Comparison of ENCODE assay signal across 13 cellular contexts in the genomic region with DNA sequence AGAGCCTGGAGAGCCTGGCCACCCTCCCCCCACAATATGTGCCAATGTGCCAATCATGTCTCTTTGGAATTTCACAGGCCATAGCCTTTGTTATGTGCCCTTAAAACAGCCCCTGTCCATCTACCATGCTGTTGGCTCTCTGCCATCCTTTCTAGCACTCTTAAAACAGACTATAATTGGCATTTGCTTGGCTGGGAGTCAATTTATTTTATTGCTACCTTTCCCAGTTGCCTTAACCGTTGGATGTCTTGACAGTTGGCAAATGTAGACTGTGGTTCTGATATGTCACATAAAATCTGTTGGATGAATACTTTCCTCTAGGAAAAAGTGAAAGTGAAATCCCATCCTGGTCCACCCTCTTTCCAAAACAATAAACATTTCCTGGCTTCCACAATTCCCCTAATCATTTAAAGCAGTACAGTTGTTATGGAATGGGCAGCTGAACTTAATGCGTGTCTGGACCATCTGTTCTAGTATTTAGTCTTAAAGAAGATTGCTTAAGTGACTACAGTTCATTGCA.
DNase-seq lines count a peak whose midpoint lies in the region; ATAC-seq and TF ChIP-seq lines count a peak whose summit lies in the region.
"Had no signal": no experiment of that assay in that cellular context is flagged by ENCODE, and none has a peak within 500 bp of the region (broad histone marks: within the 10 kb centered on the region; RNA-seq: fewer than 3 reads in every experiment).

No MANE protein-coding gene starts in this region.

- ATAC-seq in GM23338: no peak
- ATAC-seq: foreskin keratinocyte had no signal

- H3K27ac Mint-ChIP-seq in GM23338: no peak overlapping the region
- H3K27ac Mint-ChIP-seq: activated B cell treated with CpG ODN at 0.5 μM for 24 hours had no signal

- no peak for TF ChIP-seq POLR2A in spleen (IDR thresholded peaks at IDR 0.05)

- no peak overlapping the region for H2AFZ ChIP-seq in GM23338

- no peaks in the 10 kb centered on the region for H3K9me3 Mint-ChIP-seq in GM23338
- H3K9me3 Mint-ChIP-seq: activated B cell treated with CpG ODN at 0.5 μM for 24 hours had no signal

- H3K36me3 ChIP-seq in skeletal muscle satellite cell (ENCODE audit: insufficient read depth, low read length) (no peaks in the 10 kb centered on the region), spleen (no peaks in the 10 kb centered on the region), GM23338 (ENCODE audit: insufficient read depth) (no peaks in the 10 kb centered on the region)
- H3K36me3 ChIP-seq: tibial artery had no signal

- no peaks in the 10 kb centered on the region for H3K27me3 ChIP-seq in skeletal muscle satellite cell (ENCODE audit: control insufficient read depth, insufficient read depth, low read length)
- no peaks in the 10 kb centered on the region for H3K27me3 ChIP-seq in spleen (replicated peaks in 1 of 7)
- H3K27me3 ChIP-seq in GM23338 (ENCODE audit: insufficient read depth): no peaks in the 10 kb centered on the region
- H3K27me3 ChIP-seq: foreskin keratinocyte, tibial artery had no signal

- H3K36me3 Mint-ChIP-seq in GM23338 (ENCODE audit: low read depth): no peaks in the 10 kb centered on the region

- no peak overlapping the region for H3K4me3 ChIP-seq in skeletal muscle satellite cell (ENCODE audit: low read length)
- peak overlapping the region in 1 of 8 donors; percentile 30 for H3K4me3 ChIP-seq in spleen
- H3K4me3 ChIP-seq in GM23338: no peak overlapping the region
- H3K4me3 ChIP-seq: tibial artery had no signal

- TF ChIP-seq CTCF in spleen (IDR thresholded peaks at IDR 0.05 in 8 of 11, conservative IDR thresholded peaks at IDR 0.05 in 3 of 11) (no peak), GM23338 (conservative IDR thresholded peaks at IDR 0.05; ENCODE audit: low read depth in 2 of 2) (no peak)

- H3K27ac ChIP-seq in spleen (peak overlapping the region in 2 of 8 donors; percentile 6 to 19), GM23338 (ENCODE audit: low read depth) (no peak overlapping the region)
- H3K27ac ChIP-seq: 22Rv1, foreskin keratinocyte, tibial artery had no signal

- H3K4me1 ChIP-seq in skeletal muscle satellite cell (ENCODE audit: control insufficient read depth, insufficient read depth, low read length) (no peaks in the 10 kb centered on the region), spleen (no peaks in the 10 kb centered on the region), GM23338 (ENCODE audit: insufficient read depth) (no peaks in the 10 kb centered on the region)
- H3K4me1 ChIP-seq: foreskin keratinocyte, tibial artery had no signal

- no peaks in the 10 kb centered on the region for H3F3A ChIP-seq in GM23338 (replicated peaks; ENCODE audit: low read depth)

- H3K4me2 ChIP-seq in skeletal muscle satellite cell (ENCODE audit: low read length): peak overlapping the region; percentile 35
- H3K4me2 ChIP-seq in GM23338: no peak overlapping the region

- H3K9ac ChIP-seq in skeletal muscle satellite cell (ENCODE audit: low read depth, low read length): no peak overlapping the region

- H3K4me1 Mint-ChIP-seq in GM23338: no peaks in the 10 kb centered on the region
- H3K4me1 Mint-ChIP-seq: activated B cell treated with CpG ODN at 0.5 μM for 24 hours had no signal

- H3K9me3 ChIP-seq in skeletal muscle satellite cell (replicated peaks; ENCODE audit: low read length) (no peaks in the 10 kb centered on the region), spleen (no peaks in the 10 kb centered on the region)
- H3K9me3 ChIP-seq: tibial artery had no signal

- DNase-seq in DMS53 (lab: John Stamatoyannopoulos, UW) (peak; percentile 30), DMS53 treated with DMSO at 0.1 percent for 48 hours (lab: John Stamatoyannopoulos, UW; ENCODE audit: unreplicated experiment) (no peak), NCI-H2171 treated with DMSO at 0.1 percent for 48 hours (lab: John Stamatoyannopoulos, UW) (peak; percentile 95), dermis blood vessel endothelial cell (peak; percentile 47), spleen (no peak), NOMO-1 (lab: John Stamatoyannopoulos, UW; ENCODE audit: unreplicated experiment in 2 of 2) (no peak), GM23338 (ENCODE audit: low spot score) (no peak)
- DNase-seq: activated B cell treated with CpG ODN at 0.5 μM for 24 hours, foreskin keratinocyte, posterior cingulate gyrus, tibial artery had no signal

- no peak overlapping the region for H3K4me3 Mint-ChIP-seq in GM23338
- H3K4me3 Mint-ChIP-seq: activated B cell treated with CpG ODN at 0.5 μM for 24 hours had no signal

- intact Hi-C loops in spleen (cut with DNase I; ENCODE audit: low total_unique reads): no loop called here

- no peaks in the 10 kb centered on the region for H3K79me2 ChIP-seq in GM23338 (replicated peaks; ENCODE audit: insufficient read depth)

- H3K27me3 Mint-ChIP-seq in GM23338 (ENCODE audit: insufficient read depth, low read depth, poor library complexity): no peaks in the 10 kb centered on the region
- H3K27me3 Mint-ChIP-seq: activated B cell treated with CpG ODN at 0.5 μM for 24 hours had no signal

- no peaks in the 10 kb centered on the region for H3K9me2 ChIP-seq in GM23338 (ENCODE audit: insufficient read depth)

- 39 to 59% (median 57%) methylated on average over 2 of the region's 2 CpGs for WGBS in spleen, 5 donors

- no peaks in the 10 kb centered on the region for H4K20me1 ChIP-seq in GM23338 (replicated peaks; ENCODE audit: insufficient read depth)

TF ChIP-seq in GM23338, 12 proteins besides CTCF, POLR2A, EP300 and RAD21 (continues in another document):
- TF ChIP-seq ZNF114 (CRISPR knock-in tag; IDR thresholded peaks at IDR 0.05): no peak
- TF ChIP-seq POLR2AphosphoS5 (IDR thresholded peaks at IDR 0.05; ENCODE audit: low read depth): no peak
- TF ChIP-seq STAT1 (IDR thresholded peaks at IDR 0.05; ENCODE audit: unreplicated experiment): no peak
- TF ChIP-seq, protein P1, sequence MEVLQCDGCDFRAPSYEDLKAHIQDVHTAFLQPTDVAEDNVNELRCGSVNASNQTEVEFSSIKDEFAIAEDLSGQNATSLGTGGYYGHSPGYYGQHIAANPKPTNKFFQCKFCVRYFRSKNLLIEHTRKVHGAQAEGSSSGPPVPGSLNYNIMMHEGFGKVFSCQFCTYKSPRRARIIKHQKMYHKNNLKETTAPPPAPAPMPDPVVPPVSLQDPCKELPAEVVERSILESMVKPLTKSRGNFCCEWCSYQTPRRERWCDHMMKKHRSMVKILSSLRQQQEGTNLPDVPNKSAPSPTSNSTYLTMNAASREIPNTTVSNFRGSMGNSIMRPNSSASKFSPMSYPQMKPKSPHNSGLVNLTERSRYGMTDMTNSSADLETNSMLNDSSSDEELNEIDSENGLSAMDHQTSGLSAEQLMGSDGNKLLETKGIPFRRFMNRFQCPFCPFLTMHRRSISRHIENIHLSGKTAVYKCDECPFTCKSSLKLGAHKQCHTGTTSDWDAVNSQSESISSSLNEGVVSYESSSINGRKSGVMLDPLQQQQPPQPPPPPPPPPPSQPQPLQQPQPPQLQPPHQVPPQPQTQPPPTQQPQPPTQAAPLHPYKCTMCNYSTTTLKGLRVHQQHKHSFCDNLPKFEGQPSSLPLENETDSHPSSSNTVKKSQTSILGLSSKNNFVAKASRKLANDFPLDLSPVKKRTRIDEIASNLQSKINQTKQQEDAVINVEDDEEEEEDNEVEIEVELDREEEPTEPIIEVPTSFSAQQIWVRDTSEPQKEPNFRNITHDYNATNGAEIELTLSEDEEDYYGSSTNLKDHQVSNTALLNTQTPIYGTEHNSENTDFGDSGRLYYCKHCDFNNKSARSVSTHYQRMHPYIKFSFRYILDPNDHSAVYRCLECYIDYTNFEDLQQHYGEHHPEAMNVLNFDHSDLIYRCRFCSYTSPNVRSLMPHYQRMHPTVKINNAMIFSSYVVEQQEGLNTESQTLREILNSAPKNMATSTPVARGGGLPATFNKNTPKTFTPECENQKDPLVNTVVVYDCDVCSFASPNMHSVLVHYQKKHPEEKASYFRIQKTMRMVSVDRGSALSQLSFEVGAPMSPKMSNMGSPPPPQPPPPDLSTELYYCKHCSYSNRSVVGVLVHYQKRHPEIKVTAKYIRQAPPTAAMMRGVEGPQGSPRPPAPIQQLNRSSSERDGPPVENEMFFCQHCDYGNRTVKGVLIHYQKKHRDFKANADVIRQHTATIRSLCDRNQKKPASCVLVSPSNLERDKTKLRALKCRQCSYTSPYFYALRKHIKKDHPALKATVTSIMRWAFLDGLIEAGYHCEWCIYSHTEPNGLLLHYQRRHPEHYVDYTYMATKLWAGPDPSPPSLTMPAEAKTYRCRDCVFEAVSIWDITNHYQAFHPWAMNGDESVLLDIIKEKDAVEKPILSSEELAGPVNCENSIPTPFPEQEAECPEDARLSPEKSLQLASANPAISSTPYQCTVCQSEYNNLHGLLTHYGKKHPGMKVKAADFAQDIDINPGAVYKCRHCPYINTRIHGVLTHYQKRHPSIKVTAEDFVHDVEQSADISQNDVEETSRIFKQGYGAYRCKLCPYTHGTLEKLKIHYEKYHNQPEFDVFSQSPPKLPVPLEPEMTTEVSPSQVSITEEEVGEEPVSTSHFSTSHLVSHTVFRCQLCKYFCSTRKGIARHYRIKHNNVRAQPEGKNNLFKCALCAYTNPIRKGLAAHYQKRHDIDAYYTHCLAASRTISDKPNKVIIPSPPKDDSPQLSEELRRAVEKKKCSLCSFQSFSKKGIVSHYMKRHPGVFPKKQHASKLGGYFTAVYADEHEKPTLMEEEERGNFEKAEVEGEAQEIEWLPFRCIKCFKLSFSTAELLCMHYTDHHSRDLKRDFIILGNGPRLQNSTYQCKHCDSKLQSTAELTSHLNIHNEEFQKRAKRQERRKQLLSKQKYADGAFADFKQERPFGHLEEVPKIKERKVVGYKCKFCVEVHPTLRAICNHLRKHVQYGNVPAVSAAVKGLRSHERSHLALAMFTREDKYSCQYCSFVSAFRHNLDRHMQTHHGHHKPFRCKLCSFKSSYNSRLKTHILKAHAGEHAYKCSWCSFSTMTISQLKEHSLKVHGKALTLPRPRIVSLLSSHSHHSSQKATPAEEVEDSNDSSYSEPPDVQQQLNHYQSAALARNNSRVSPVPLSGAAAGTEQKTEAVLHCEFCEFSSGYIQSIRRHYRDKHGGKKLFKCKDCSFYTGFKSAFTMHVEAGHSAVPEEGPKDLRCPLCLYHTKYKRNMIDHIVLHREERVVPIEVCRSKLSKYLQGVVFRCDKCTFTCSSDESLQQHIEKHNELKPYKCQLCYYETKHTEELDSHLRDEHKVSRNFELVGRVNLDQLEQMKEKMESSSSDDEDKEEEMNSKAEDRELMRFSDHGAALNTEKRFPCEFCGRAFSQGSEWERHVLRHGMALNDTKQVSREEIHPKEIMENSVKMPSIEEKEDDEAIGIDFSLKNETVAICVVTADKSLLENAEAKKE (CRISPR knock-in tag; IDR thresholded peaks at IDR 0.05): no peak
- no peak for TF ChIP-seq NANOG (IDR thresholded peaks at IDR 0.05; ENCODE audit: borderline replicate concordance)
- TF ChIP-seq ZNF331 (CRISPR knock-in tag; IDR thresholded peaks at IDR 0.05; ENCODE audit: low read depth): no peak
- TF ChIP-seq EZH2 (IDR thresholded peaks at IDR 0.05; ENCODE audit: low read depth, unreplicated experiment): no peak

Comparison
In these comparisons a context has a peak if more than half of its experiments do, and no peak if none do; other contexts are left out.
1. DNase-seq: peak in DMS53 (single experiment), NCI-H2171 treated with DMSO at 0.1 percent for 48 hours (single experiment) and dermis blood vessel endothelial cell (single experiment); none in DMS53 treated with DMSO at 0.1 percent for 48 hours (single experiment), spleen (single experiment), NOMO-1 (0 of 2) and GM23338 (single experiment).